Comparison of ENCODE assay signal across 18 cellular contexts in the genomic region with DNA sequence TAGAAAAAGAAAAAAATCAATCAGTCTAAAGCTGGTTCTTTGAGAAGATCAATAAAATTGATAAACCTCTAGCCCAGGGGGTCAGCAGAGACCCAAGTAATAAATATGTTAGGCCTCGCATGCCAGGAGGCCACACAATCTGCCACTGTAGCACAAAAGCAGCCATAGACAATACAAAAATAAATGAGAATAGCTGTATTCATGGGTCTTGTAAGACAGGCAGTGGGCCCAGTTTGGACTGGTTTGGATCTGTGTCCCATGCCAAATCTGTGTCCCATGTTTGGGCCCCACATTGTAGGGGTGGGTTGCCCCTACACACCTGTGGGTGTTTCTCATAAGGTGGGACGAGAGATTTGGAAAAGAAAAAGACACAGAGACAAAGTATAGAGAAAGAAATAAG. TPM values are rescaled to one million over a fixed set of nuclear protein-coding genes. Genes with fewer than 3 reads are reported as not detected.
DNase-seq lines count a peak whose midpoint lies in the region; ATAC-seq and TF ChIP-seq lines count a peak whose summit lies in the region.
"Had no signal": no experiment of that assay in that cellular context is flagged by ENCODE, and none has a peak within 500 bp of the region (broad histone marks: within the 10 kb centered on the region; RNA-seq: fewer than 3 reads in every experiment).

No MANE protein-coding gene starts in this region.

- H3K79me2 ChIP-seq in hepatocyte (no peaks in the 10 kb centered on the region), neural progenitor cell (ENCODE audit: low read depth) (no peaks in the 10 kb centered on the region)

- H3K27me3 ChIP-seq in CD4-positive, alpha-beta T cell (ENCODE audit: control insufficient read depth, insufficient read depth, low read length): no peaks in the 10 kb centered on the region
- H3K27me3 ChIP-seq in hepatocyte (no peaks in the 10 kb centered on the region), neural progenitor cell (peaks cover 17% of the 10 kb centered on the region)
- H3K27me3 ChIP-seq: brain microvascular endothelial cell, SJCRH30, stomach had no signal

- H3K36me3 ChIP-seq in hepatocyte (replicated peaks; ENCODE audit: insufficient read depth, low read depth): no peaks in the 10 kb centered on the region
- no peaks in the 10 kb centered on the region for H3K36me3 ChIP-seq in neural progenitor cell
- H3K36me3 ChIP-seq: brain microvascular endothelial cell, SJCRH30, stomach had no signal

- no peaks in the 10 kb centered on the region for H3K9me2 ChIP-seq in hepatocyte (replicated peaks; ENCODE audit: insufficient read depth)

- H3K9ac ChIP-seq in neural progenitor cell: no peak overlapping the region

- H2AFZ ChIP-seq in hepatocyte (peak overlapping the region; percentile 18), neural progenitor cell (replicated peaks) (no peak overlapping the region)

- H3K27ac Mint-ChIP-seq in CD4-positive, alpha-beta T cell: peak overlapping the region; percentile 74
- peak overlapping the region; percentile 87 for H3K27ac Mint-ChIP-seq in T-helper 17 cell
- no peak overlapping the region for H3K27ac Mint-ChIP-seq in neural progenitor cell
- H3K27ac Mint-ChIP-seq: activated naive CD4-positive, alpha-beta T cell treated with anti-CD3 and anti-CD28 coated beads for 36 hours had no signal

- DNase-seq in CD4-positive, alpha-beta T cell: no peak
- DNase-seq in T-helper 17 cell (no peak), hepatocyte (ENCODE audit: low spot score) (no peak), neural progenitor cell (ENCODE audit: low spot score) (no peak), GM13976 (ENCODE audit: low spot score) (no peak), GM20000 (ENCODE audit: low spot score) (no peak)
- DNase-seq: activated CD4-positive, alpha-beta T cell treated with anti-CD3 and anti-CD28 coated beads for 4 hours; activated CD8-positive, alpha-beta memory T cell treated with anti-CD3 and anti-CD28 coated beads, Interleukin-2, amount 50 U/mL, for 48 hours; activated naive CD4-positive, alpha-beta T cell treated with anti-CD3 and anti-CD28 coated beads for 36 hours; brain microvascular endothelial cell; KG1; NCI-H1092; SJCRH30; stomach had no signal

- WGBS in hepatocyte (ENCODE audit: low lambda C conversion rate, missing lambda C conversion rate): 88% methylated on average over 2 of the region's 2 CpGs

- CTCF ChIA-PET in CD4-positive, alpha-beta T cell (lab: Charles Lee): no interaction called here

- in situ Hi-C loops in GM13976 (cut with MboI; ENCODE audit: low sequenced_read_pairs, unreplicated experiment): no loop called here

- H3K4me2 ChIP-seq in hepatocyte (no peak overlapping the region), neural progenitor cell (peak overlapping the region; percentile 35)

- no peak overlapping the region for H3K4me3 Mint-ChIP-seq in CD4-positive, alpha-beta T cell
- H3K4me3 Mint-ChIP-seq in T-helper 17 cell: no peak overlapping the region
- no peak overlapping the region for H3K4me3 Mint-ChIP-seq in neural progenitor cell
- H3K4me3 Mint-ChIP-seq: activated naive CD4-positive, alpha-beta T cell treated with anti-CD3 and anti-CD28 coated beads for 36 hours; neural crest cell had no signal

- H3K4me1 ChIP-seq in hepatocyte (ENCODE audit: insufficient read depth) (peaks cover 32% of the 10 kb centered on the region), neural progenitor cell (peaks cover 42% of the 10 kb centered on the region)

- H3K4me1 Mint-ChIP-seq in CD4-positive, alpha-beta T cell (ENCODE audit: low read depth): peaks cover 68% of the 10 kb centered on the region
- H3K4me1 Mint-ChIP-seq in T-helper 17 cell (peaks cover 36% of the 10 kb centered on the region), neural progenitor cell (peaks cover 21% of the 10 kb centered on the region)

- H3K4me3 ChIP-seq in hepatocyte: no peak overlapping the region
- no peak overlapping the region for H3K4me3 ChIP-seq in neural progenitor cell
- H3K4me3 ChIP-seq: SJCRH30, stomach had no signal

- peaks cover 35% of the 10 kb centered on the region for H3F3A ChIP-seq in neural progenitor cell (ENCODE audit: low read depth)

- H3K36me3 Mint-ChIP-seq in CD4-positive, alpha-beta T cell (ENCODE audit: low read depth): no peaks in the 10 kb centered on the region
- H3K36me3 Mint-ChIP-seq in T-helper 17 cell (ENCODE audit: low read depth): no peaks in the 10 kb centered on the region
- no peaks in the 10 kb centered on the region for H3K36me3 Mint-ChIP-seq in neural progenitor cell

- no peak for ATAC-seq in CD4-positive, alpha-beta T cell (ENCODE audit: poor library complexity)
- no peak for ATAC-seq in T-helper 17 cell
- ATAC-seq in GM19467 (IDR thresholded peaks at IDR 0.05; ENCODE audit: unreplicated experiment): no peak
- no peak for ATAC-seq in GM18511 (IDR thresholded peaks at IDR 0.05; ENCODE audit: unreplicated experiment)

- intact Hi-C loops in CD4-positive, alpha-beta T cell (cut with DNase I, micrococcal nuclease): loop anchor here in 1 of 2 experiments (2.0 to 10.0 kb wide), 2 partner anchors 105 to 141 kb away; a partner anchor contains a TSS

- H3K9me3 ChIP-seq in CD4-positive, alpha-beta T cell (ENCODE audit: control insufficient read depth, low read length): no peaks in the 10 kb centered on the region
- H3K9me3 ChIP-seq in T-helper 17 cell (ENCODE audit: control insufficient read depth, low read length, poor library complexity, severe bottlenecking): no peaks in the 10 kb centered on the region
- no peaks in the 10 kb centered on the region for H3K9me3 ChIP-seq in hepatocyte (ENCODE audit: low read depth)
- no peaks in the 10 kb centered on the region for H3K9me3 ChIP-seq in neural progenitor cell (ENCODE audit: low read depth)
- H3K9me3 ChIP-seq: SJCRH30, stomach had no signal

- no peak overlapping the region for H3K27ac ChIP-seq in CD4-positive, alpha-beta T cell (ENCODE audit: low read depth, low read length)
- peak overlapping the region; percentile 98 for H3K27ac ChIP-seq in hepatocyte
- H3K27ac ChIP-seq in neural progenitor cell: no peak overlapping the region
- H3K27ac ChIP-seq: brain microvascular endothelial cell, SJCRH30, stomach had no signal

- no peak for TF ChIP-seq CTCF in CD4-positive, alpha-beta T cell (IDR thresholded peaks at IDR 0.05)
- TF ChIP-seq CTCF in hepatocyte (IDR thresholded peaks at IDR 0.05; ENCODE audit: poor library complexity): no peak
- TF ChIP-seq CTCF in neural progenitor cell (IDR thresholded peaks at IDR 0.05): no peak
- no peak for TF ChIP-seq CTCF in GM13976 (IDR thresholded peaks at IDR 0.05; ENCODE audit: borderline replicate concordance, control extremely low read depth, extremely low read depth, insufficient read depth, missing control alignments)
- TF ChIP-seq CTCF in GM20000 (IDR thresholded peaks at IDR 0.05; ENCODE audit: extremely low read depth, missing control alignments): no peak

- POLR2A ChIA-PET in CD4-positive, alpha-beta T cell (lab: Charles Lee): interaction anchor here (1.3 kb wide), 1 partner anchor 15 kb away, joined by 3 read pairs; no protein-coding TSS in a partner anchor

- H4K20me1 ChIP-seq in hepatocyte (ENCODE audit: insufficient read depth, poor library complexity, severe bottlenecking): no peaks in the 10 kb centered on the region
- H4K20me1 ChIP-seq in neural progenitor cell (ENCODE audit: low read depth): no peaks in the 10 kb centered on the region

- H3K9me3 Mint-ChIP-seq in CD4-positive, alpha-beta T cell: no peaks in the 10 kb centered on the region
- H3K9me3 Mint-ChIP-seq in neural progenitor cell: no peaks in the 10 kb centered on the region
- H3K9me3 Mint-ChIP-seq: activated naive CD4-positive, alpha-beta T cell treated with anti-CD3 and anti-CD28 coated beads for 36 hours; neural crest cell had no signal

- H3K27me3 Mint-ChIP-seq in CD4-positive, alpha-beta T cell: no peaks in the 10 kb centered on the region
- H3K27me3 Mint-ChIP-seq in T-helper 17 cell (no peaks in the 10 kb centered on the region), neural progenitor cell (ENCODE audit: insufficient read depth, low read depth) (peaks cover 9% of the 10 kb centered on the region)

RNA-seq across cellular contexts. Expression of a gene that starts 6.6 kb away (rescaled TPM):
- total RNA-seq in CD4-positive, alpha-beta T cell: 10 to 100 TPM; 80.4 to 82.4 TPM
- total RNA-seq in T-helper 17 cell (100 to 1,000 TPM in 1 of 2 donors, 10 to 100 TPM in 1; 80.8 to 110 TPM), hepatocyte (13.7 and 17.5 TPM in 2 replicates), neural progenitor cell (ENCODE audit: low replicate concordance) (not detected in 2 replicates)
- polyA plus RNA-seq in hepatocyte: 7.9 and 16.0 TPM in 2 replicates
- total RNA-seq: neural crest cell had no signal

RNA-seq across cellular contexts. Expression of a gene that starts 24.1 kb away (rescaled TPM):
- not detected for total RNA-seq in CD4-positive, alpha-beta T cell
- total RNA-seq in T-helper 17 cell (1 to 10 TPM in 1 of 2 donors, under 1 TPM in 1; 0.72 to 9.7 TPM), hepatocyte (not detected in 2 replicates), neural progenitor cell (ENCODE audit: low replicate concordance) (not detected in 2 replicates)
- polyA plus RNA-seq in hepatocyte: not detected in 2 replicates
- total RNA-seq: activated naive CD4-positive, alpha-beta T cell treated with anti-CD3 and anti-CD28 coated beads for 36 hours; lung microvascular endothelial cell; neural crest cell had no signal

RNA-seq across cellular contexts. Expression of a gene that starts 33.2 kb away (rescaled TPM):
- under 1 TPM; 0.34 to 0.49 TPM for total RNA-seq in CD4-positive, alpha-beta T cell
- under 1 TPM in 1 of 2 donors, not detected in 1; 0.63 TPM for total RNA-seq in T-helper 17 cell
- total RNA-seq in hepatocyte: 0.77 and 1.2 TPM in 2 replicates
- 1.9 and 3.0 TPM in 2 replicates for polyA plus RNA-seq in hepatocyte
- not detected in 2 replicates for total RNA-seq in neural progenitor cell (ENCODE audit: low replicate concordance)
- total RNA-seq: activated naive CD4-positive, alpha-beta T cell treated with anti-CD3 and anti-CD28 coated beads for 36 hours; lung microvascular endothelial cell; neural crest cell; SJCRH30 had no signal

RNA-seq across cellular contexts. Expression of a gene that starts 39.1 kb away (rescaled TPM):
- under 1 TPM in 1 of 2 experiments, not detected in 1; 0.16 TPM for total RNA-seq in CD4-positive, alpha-beta T cell
- total RNA-seq in T-helper 17 cell (under 1 TPM in 1 of 2 donors, not detected in 1; 0.60 TPM), hepatocyte (0.92 and 1.6 TPM in 2 replicates), neural progenitor cell (ENCODE audit: low replicate concordance) (0.77 TPM in 1 of 2 replicates, not detected in the other)
- 0.18 and 0.95 TPM in 2 replicates for polyA plus RNA-seq in hepatocyte
- total RNA-seq: activated naive CD4-positive, alpha-beta T cell treated with anti-CD3 and anti-CD28 coated beads for 36 hours; lung microvascular endothelial cell had no signal

Comparison
In these comparisons a context has a peak if more than half of its experiments do, and no peak if none do; other contexts are left out.
1. RNA of a gene that starts 6.6 kb away (total RNA-seq): 80.8 to 110 TPM in T-helper 17 cell, 80.4 to 82.4 TPM in CD4-positive, alpha-beta T cell and 13.7 to 17.5 TPM in hepatocyte; not detected in neural progenitor cell; every median in the first group is over 10 times any median in the second.